Comparison of ENCODE assay signal across 24 cellular contexts in genomic region chr7:157587487-157588270, GRCh38.
DNase-seq lines count a peak whose midpoint lies in the region; ATAC-seq, FAIRE-seq and TF ChIP-seq lines count a peak whose summit lies in the region.
"Had no signal": no experiment of that assay in that cellular context is flagged by ENCODE, and none has a peak within 500 bp of the region (broad histone marks: within the 10 kb centered on the region; RNA-seq: fewer than 3 reads in every experiment).

No MANE protein-coding gene starts in this region.

- POLR2A ChIA-PET in OCI-LY7 (lab: Charles Lee), result interaction anchor here (0.7 kb wide), 1 partner anchor 22 kb away, joined by 3 read pairs; no protein-coding TSS in a partner anchor

- BruUV-seq in OCI-LY7 (replicated peaks; lab: Mats Ljungman, UMichigan), result no TSS peak

- no peak overlapping the region for H3K9ac ChIP-seq in kidney (ENCODE audit: low read length in 2 of 2)

- H3K36me3 ChIP-seq in right atrium auricular region (no peaks in the 10 kb centered on the region), kidney (ENCODE audit: control insufficient read depth in 1 of 2, insufficient read depth in 2 of 2, low read length in 2 of 2) (no peaks in the 10 kb centered on the region), upper lobe of right lung (no peaks in the 10 kb centered on the region), OCI-LY7 (ENCODE audit: insufficient read depth, low read length) (no peaks in the 10 kb centered on the region)
- H3K36me3 ChIP-seq: BE2C, MG63 had no signal

- no peak overlapping the region for H2AFZ ChIP-seq in OCI-LY7 (ENCODE audit: low read length)
- H2AFZ ChIP-seq: GM23338 had no signal

- no peaks in the 10 kb centered on the region for H3K4me1 ChIP-seq in right atrium auricular region
- no peaks in the 10 kb centered on the region for H3K4me1 ChIP-seq in kidney (ENCODE audit: control insufficient read depth in 1 of 2, insufficient read depth in 1 of 2, low read depth in 1 of 2, low read length in 2 of 2)
- no peaks in the 10 kb centered on the region for H3K4me1 ChIP-seq in upper lobe of right lung
- peaks cover 9% of the 10 kb centered on the region for H3K4me1 ChIP-seq in OCI-LY7 (ENCODE audit: insufficient read depth, low read length, poor library complexity, severe bottlenecking)
- H3K4me1 ChIP-seq: BE2C had no signal

- CTCF ChIA-PET in OCI-LY7 (lab: Charles Lee; ENCODE audit: unreplicated experiment), result no interaction called here

- no peaks in the 10 kb centered on the region for H3K79me2 ChIP-seq in OCI-LY7 (ENCODE audit: insufficient read depth, low read depth, low read length)

- no peaks in the 10 kb centered on the region for H3K9me2 ChIP-seq in OCI-LY7 (ENCODE audit: insufficient read depth, low read length)

- FAIRE-seq in kidney (lab: Jason Lieb, UNC), result no peak
- FAIRE-seq: A204.1, GM12878, GM19239, HTR-8/SVneo had no signal

- H4K20me1 ChIP-seq in OCI-LY7 (ENCODE audit: insufficient read depth, low read length), result no peaks in the 10 kb centered on the region

- intact Hi-C loops in left cardiac atrium (cut with DNase I) (no loop called here), kidney (cut with DNase I) (no loop called here), upper lobe of right lung (cut with DNase I) (no loop called here), OCI-LY7 (cut with micrococcal nuclease; ENCODE audit: unreplicated experiment) (no loop called here)

- H3K9me3 ChIP-seq in right atrium auricular region, result no peaks in the 10 kb centered on the region
- no peaks in the 10 kb centered on the region for H3K9me3 ChIP-seq in kidney (ENCODE audit: control insufficient read depth in 1 of 2, low read length in 2 of 2)
- no peaks in the 10 kb centered on the region for H3K9me3 ChIP-seq in upper lobe of right lung
- no peaks in the 10 kb centered on the region for H3K9me3 ChIP-seq in OCI-LY7 (ENCODE audit: low read length)
- H3K9me3 ChIP-seq: BE2C, MG63 had no signal

- TF ChIP-seq CTCF in right atrium auricular region (IDR thresholded peaks at IDR 0.05), result no peak
- no peak for TF ChIP-seq CTCF in kidney (IDR thresholded peaks at IDR 0.05; ENCODE audit: borderline replicate concordance, extremely low read depth, insufficient read depth)
- no peak for TF ChIP-seq CTCF in upper lobe of right lung (IDR thresholded peaks at IDR 0.05)
- TF ChIP-seq CTCF in OCI-LY7 (conservative IDR thresholded peaks at IDR 0.05; ENCODE audit: low read length), result no peak

- H3K4me3 ChIP-seq in right atrium auricular region (no peak overlapping the region), kidney (ENCODE audit: low read length in 2 of 2) (no peak overlapping the region), upper lobe of right lung (no peak overlapping the region), OCI-LY7 (ENCODE audit: low read depth, low read length, poor library complexity, severe bottlenecking) (no peak overlapping the region)
- H3K4me3 ChIP-seq: GM12878, GM23338, MG63 had no signal

- H3K27me3 ChIP-seq in right atrium auricular region (peaks cover 0 to 6% of the 10 kb centered on the region in 2 donors), upper lobe of right lung (peaks cover 8% of the 10 kb centered on the region)
- H3K27me3 ChIP-seq: BE2C, MG63 had no signal

- no peak overlapping the region for H3K4me2 ChIP-seq in OCI-LY7 (ENCODE audit: low read length)
- H3K4me2 ChIP-seq: GM23338 had no signal

- H3K27ac ChIP-seq in right atrium auricular region (no peak overlapping the region), kidney (ENCODE audit: low read depth in 2 of 2, low read length in 2 of 2) (no peak overlapping the region), upper lobe of right lung (no peak overlapping the region), OCI-LY7 (ENCODE audit: low read depth, low read length, poor library complexity, severe bottlenecking) (no peak overlapping the region)

- peak; percentile 19 to 56 for ATAC-seq in left cardiac atrium
- ATAC-seq in upper lobe of right lung, result no peak
- ATAC-seq: GM12878, GM23338 had no signal

- no peak for DNase-seq in left cardiac atrium
- no peak for DNase-seq in right atrium auricular region (ENCODE audit: low spot score)
- DNase-seq in NCI-H69 (lab: John Stamatoyannopoulos, UW), result peak; percentile 7
- DNase-seq in kidney, result peak; percentile 29
- peak; percentile 37 for DNase-seq in upper lobe of right lung
- no peak for DNase-seq in NCI-H1048 (lab: John Stamatoyannopoulos, UW)
- no peak for DNase-seq in OCI-LY7 (ENCODE audit: low spot score)
- DNase-seq in NCI-H446 (lab: John Stamatoyannopoulos, UW), result no peak
- DNase-seq: BE2C; CD4-positive, alpha-beta memory T cell; DMS153; EL; HCEC 1CT; Kasumi-1; MG63; NCI-H1092 treated with DMSO at 0.1 percent for 48 hours; NCI-H146; NCI-H2081 treated with DMSO at 0.1 percent for 48 hours; NCI-H2227 treated with DMSO at 0.1 percent for 48 hours had no signal

Comparison
In these comparisons a context has a peak if more than half of its experiments do, and no peak if none do; other contexts are left out.
1. DNase-seq: peak in NCI-H69 (single experiment), kidney (single experiment) and upper lobe of right lung (single experiment); none in left cardiac atrium (single experiment), right atrium auricular region (single experiment), NCI-H1048 (single experiment), OCI-LY7 (single experiment) and NCI-H446 (0 of 2).